In the genomic region with DNA sequence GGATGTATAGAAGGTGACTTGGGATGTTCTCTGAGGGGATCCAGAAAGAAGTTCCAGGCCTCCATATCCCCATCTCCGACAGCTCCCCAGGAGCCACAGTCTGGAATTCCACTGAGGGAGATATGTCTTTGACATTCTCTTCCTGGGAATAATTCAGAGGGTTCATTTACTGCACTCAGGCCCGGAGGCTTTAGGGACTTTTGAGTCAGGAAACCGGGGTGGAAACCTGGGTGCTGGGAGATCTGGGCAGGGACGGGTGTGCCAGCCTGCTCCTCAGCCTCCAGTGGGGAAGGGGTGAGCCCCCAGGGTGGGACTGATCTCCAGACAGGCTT, we compare ENCODE assay signal across 18 cellular contexts.
DNase-seq lines count a peak whose midpoint lies in the region; ATAC-seq and TF ChIP-seq lines count a peak whose summit lies in the region.
"Had no signal": no experiment of that assay in that cellular context is flagged by ENCODE, and none has a peak within 500 bp of the region (broad histone marks: within the 10 kb centered on the region; RNA-seq: fewer than 3 reads in every experiment).

No MANE protein-coding gene starts in this region.

- peak overlapping the region; percentile 98 for H3K27ac ChIP-seq in cardiac muscle cell
- H3K27ac ChIP-seq in esophagus muscularis mucosa (replicated peaks in 1 of 4) = peak overlapping the region; percentile 37 to 63 (median 52)
- H3K27ac ChIP-seq in neuronal stem cell (replicated peaks; ENCODE audit: low read length) = no peak overlapping the region

- no peak overlapping the region for H3K4me2 ChIP-seq in neuronal stem cell (ENCODE audit: insufficient read depth, low read length, poor library complexity, severe bottlenecking)

- H4K91ac ChIP-seq in neuronal stem cell (ENCODE audit: low read depth, low read length, poor library complexity) = no peak overlapping the region

- H3K4me1 ChIP-seq in cardiac muscle cell (ENCODE audit: low read depth) (peaks cover 51% of the 10 kb centered on the region), esophagus muscularis mucosa (peaks cover 23 to 41% (median 27%) of the 10 kb centered on the region in 4 donors), neuronal stem cell (ENCODE audit: control insufficient read depth in 2 of 2, insufficient read depth in 1 of 2, low read depth in 1 of 2, low read length in 2 of 2) (peaks cover 0 to 4% of the 10 kb centered on the region in 2 donors)

- peak overlapping the region; percentile 49 for H2AK5ac ChIP-seq in neuronal stem cell (ENCODE audit: low read depth, low read length)

- intact Hi-C loops in left ventricle myocardium superior (cut with micrococcal nuclease) (loop anchor here (5.0 to 10.0 kb wide), 3 partner anchors 65 to 242 kb away; partner anchors contain the start of gene SMAD6), esophagus muscularis mucosa (cut with DNase I) (loop anchor here (2.0 to 5.0 kb wide), 4 partner anchors 72 to 247 kb away; no protein-coding TSS in a partner anchor)

- no peak overlapping the region for H3K9ac ChIP-seq in neuronal stem cell (ENCODE audit: low read depth, low read length, poor library complexity)

- H2AFZ ChIP-seq in neuronal stem cell (ENCODE audit: low read length) = peak overlapping the region; percentile 80

- TF ChIP-seq EP300 in esophagus muscularis mucosa (IDR thresholded peaks at IDR 0.05) = no peak

- H3K27me3 ChIP-seq in cardiac muscle cell = no peaks in the 10 kb centered on the region
- H3K27me3 ChIP-seq in esophagus muscularis mucosa = no peaks in the 10 kb centered on the region
- H3K27me3 ChIP-seq in neuronal stem cell (ENCODE audit: control insufficient read depth in 3 of 3, insufficient read depth in 3 of 3, low read depth in 1 of 3, low read length in 3 of 3) = peaks cover 0 to 13% (median 7%) of the 10 kb centered on the region in 3 experiments
- H3K27me3 ChIP-seq: thyroid gland had no signal

- no peak overlapping the region for H2BK12ac ChIP-seq in neuronal stem cell (ENCODE audit: low read length)

- H3K4me3 Mint-ChIP-seq in type B pancreatic cell = no peak overlapping the region
- H3K4me3 Mint-ChIP-seq: activated CD4-positive, alpha-beta T cell treated with anti-CD3 and anti-CD28 coated beads for 36 hours; stimulated activated memory B cell treated with anti-CD40 and anti-IgM and Interleukin-4, amounts not matched to agents 10 μg/mL and 1 μg/mL and 100 μg/mL, for 72 hours; T-helper 1 cell treated with Interleukin-12 subunit alpha and Interleukin-12 subunit beta and Interleukin-4 antibody, amounts not matched to agents 30 μg/mL and 1 μg/mL, for 36 hours had no signal

- H3K27ac Mint-ChIP-seq in type B pancreatic cell = peak overlapping the region; percentile 56
- H3K27ac Mint-ChIP-seq: activated CD4-positive, alpha-beta T cell treated with anti-CD3 and anti-CD28 coated beads for 36 hours; stimulated activated memory B cell treated with anti-CD40 and anti-IgM and Interleukin-4, amounts not matched to agents 10 μg/mL and 1 μg/mL and 100 μg/mL, for 72 hours; T-helper 1 cell treated with Interleukin-12 subunit alpha and Interleukin-12 subunit beta and Interleukin-4 antibody, amounts not matched to agents 30 μg/mL and 1 μg/mL, for 36 hours had no signal

- no peaks in the 10 kb centered on the region for H3K36me3 Mint-ChIP-seq in type B pancreatic cell
- H3K36me3 Mint-ChIP-seq: stimulated activated memory B cell treated with anti-CD40 and anti-IgM and Interleukin-4, amounts not matched to agents 10 μg/mL and 1 μg/mL and 100 μg/mL, for 72 hours had no signal

- H3K4me1 Mint-ChIP-seq in type B pancreatic cell (ENCODE audit: unreplicated experiment) = peaks cover 29% of the 10 kb centered on the region

- peak overlapping the region; percentile 75 for H2BK120ac ChIP-seq in neuronal stem cell (ENCODE audit: low read depth, low read length)

- TF ChIP-seq CTCF in cardiac muscle cell (IDR thresholded peaks at IDR 0.05; ENCODE audit: low read depth, low read length) (no peak), esophagus muscularis mucosa (IDR thresholded peaks at IDR 0.05) (no peak), type B pancreatic cell (conservative IDR thresholded peaks at IDR 0.05) (no peak)

- no peak overlapping the region for H3K14ac ChIP-seq in neuronal stem cell (ENCODE audit: low read length)

- no peaks in the 10 kb centered on the region for H3K79me1 ChIP-seq in neuronal stem cell (ENCODE audit: low read depth, low read length)

- peak overlapping the region; percentile 40 for H2BK5ac ChIP-seq in neuronal stem cell (ENCODE audit: low read length)

- peak overlapping the region; percentile 87 for H2BK15ac ChIP-seq in neuronal stem cell (ENCODE audit: low read length)

- H3K4me3 ChIP-seq in cardiac muscle cell (no peak overlapping the region), esophagus muscularis mucosa (no peak overlapping the region), neuronal stem cell (ENCODE audit: low read length in 2 of 2) (no peak overlapping the region)
- H3K4me3 ChIP-seq: thyroid gland had no signal

- H3K27me3 Mint-ChIP-seq in type B pancreatic cell = no peaks in the 10 kb centered on the region
- H3K27me3 Mint-ChIP-seq: stimulated activated memory B cell treated with anti-CD40 and anti-IgM and Interleukin-4, amounts not matched to agents 10 μg/mL and 1 μg/mL and 100 μg/mL, for 72 hours had no signal

- H3K9me3 ChIP-seq in cardiac muscle cell (ENCODE audit: low read depth) = no peaks in the 10 kb centered on the region
- H3K9me3 ChIP-seq in esophagus muscularis mucosa = no peaks in the 10 kb centered on the region
- H3K9me3 ChIP-seq in neuronal stem cell (replicated peaks in 1 of 2; ENCODE audit: control insufficient read depth in 2 of 2, insufficient read depth in 1 of 2, low read depth in 1 of 2, low read length in 2 of 2) = no peaks in the 10 kb centered on the region
- H3K9me3 ChIP-seq: thyroid gland had no signal

- no peak for ATAC-seq in left ventricle myocardium superior
- ATAC-seq in esophagus mucosa = no peak
- ATAC-seq: activated CD4-positive, alpha-beta T cell treated with anti-CD3 and anti-CD28 coated beads for 36 hours; HCT116; stimulated activated memory B cell treated with anti-CD40 and anti-IgM and Interleukin-4, amounts not matched to agents 10 μg/mL and 1 μg/mL and 100 μg/mL, for 72 hours had no signal

- H3K4ac ChIP-seq in neuronal stem cell (ENCODE audit: low read length) = no peak overlapping the region

- H4K8ac ChIP-seq in neuronal stem cell (ENCODE audit: low read depth, low read length) = no peak overlapping the region

- 100% methylated on average over 1 of the region's 4 CpGs for WGBS in esophagus muscularis mucosa
- no CpG with 5 or more reads among the region's 4 CpGs for WGBS in neuronal stem cell (ENCODE audit: extremely low coverage in 2 of 2, insufficient read length in 2 of 2, insufficient replicate concordance in 1 of 2), 2 donors

- no peak for TF ChIP-seq POLR2A in esophagus muscularis mucosa (IDR thresholded peaks at IDR 0.05; ENCODE audit: low read depth)

- H3K23ac ChIP-seq in neuronal stem cell (ENCODE audit: low read depth, low read length, poor library complexity) = no peak overlapping the region

- no peaks in the 10 kb centered on the region for H3K36me3 ChIP-seq in cardiac muscle cell
- no peaks in the 10 kb centered on the region for H3K36me3 ChIP-seq in esophagus muscularis mucosa
- no peaks in the 10 kb centered on the region for H3K36me3 ChIP-seq in neuronal stem cell (replicated peaks in 1 of 2; ENCODE audit: control insufficient read depth in 2 of 2, insufficient read depth in 2 of 2, low read length in 2 of 2)
- H3K36me3 ChIP-seq: thyroid gland had no signal

- no peak for DNase-seq in cardiac muscle cell (ENCODE audit: low read depth in 1 of 2, low spot score in 1 of 2)
- no peak for DNase-seq in left ventricle myocardium superior
- DNase-seq in esophagus muscularis mucosa (ENCODE audit: extremely low spot score) = peak; percentile 74
- no peak for DNase-seq in neuronal stem cell (ENCODE audit: low spot score)
- DNase-seq in type B pancreatic cell (ENCODE audit: extremely low spot score, unreplicated experiment) = no peak
- DNase-seq in cerebellum (ENCODE audit: low spot score) = no peak
- DNase-seq in glomerular visceral epithelial cell (ENCODE audit: extremely low spot score) = no peak
- DNase-seq: activated CD4-positive, alpha-beta T cell treated with anti-CD3 and anti-CD28 coated beads for 36 hours; activated naive CD4-positive, alpha-beta T cell treated with anti-CD3 and anti-CD28 coated beads, Interleukin-2, amount 50 U/mL, for 16 hours; NCI-H1930; NCI-H345; NCI-H82; stimulated activated CD4-positive, alpha-beta T cell treated with anti-CD3 and anti-CD28 coated beads, Interleukin-2, amount 100 ng/mL, for 24 hours; thyroid gland had no signal

- peak overlapping the region; percentile 85 for H3K18ac ChIP-seq in neuronal stem cell (ENCODE audit: low read length)

- H3K9me3 Mint-ChIP-seq in type B pancreatic cell = no peaks in the 10 kb centered on the region
- H3K9me3 Mint-ChIP-seq: stimulated activated memory B cell treated with anti-CD40 and anti-IgM and Interleukin-4, amounts not matched to agents 10 μg/mL and 1 μg/mL and 100 μg/mL, for 72 hours; T-helper 1 cell treated with Interleukin-12 subunit alpha and Interleukin-12 subunit beta and Interleukin-4 antibody, amounts not matched to agents 30 μg/mL and 1 μg/mL, for 36 hours had no signal
